15 cellular contexts compared by ENCODE assay signal in the genomic region with DNA sequence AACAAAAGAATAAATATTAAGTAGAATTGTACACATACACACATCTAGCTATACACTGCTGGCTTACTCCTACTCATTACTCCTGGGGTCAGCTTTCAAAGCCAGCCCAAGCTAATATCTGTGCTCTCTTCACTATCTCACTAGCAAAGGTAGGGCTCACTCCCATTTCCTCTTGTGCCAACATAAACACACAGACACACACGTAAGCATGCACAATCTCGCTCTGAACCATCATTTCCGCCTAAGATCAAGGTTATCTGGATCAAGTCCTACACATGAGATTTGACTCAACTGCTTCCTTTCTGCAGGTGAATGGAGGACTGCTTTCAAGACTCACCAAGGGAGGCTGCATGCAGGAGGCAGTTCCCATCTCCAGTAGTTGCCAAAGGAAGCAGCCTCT. TPM values are rescaled to one million over a fixed set of nuclear protein-coding genes. Genes with fewer than 3 reads are reported as not detected.
"Had no signal": no experiment of that assay in that cellular context is flagged by ENCODE, and none has a peak within 500 bp of the region (broad histone marks: within the 10 kb centered on the region; RNA-seq: fewer than 3 reads in every experiment).

No MANE protein-coding gene starts in this region.

- ATAC-seq: foreskin keratinocyte; lower lobe of right lung; stimulated activated memory B cell treated with anti-CD40 and anti-IgM and Interleukin-4, amounts not matched to agents 10 μg/mL and 1 μg/mL and 100 μg/mL, for 72 hours had no signal

- H3K4me1 Mint-ChIP-seq: mesothelial cell of epicardium; stimulated activated memory B cell treated with anti-CD40 and anti-IgM and Interleukin-4, amounts not matched to agents 10 μg/mL and 1 μg/mL and 100 μg/mL, for 72 hours had no signal

- H3K4me3 Mint-ChIP-seq: activated B cell treated with CpG ODN at 0.5 μM for 24 hours; activated naive CD4-positive, alpha-beta T cell treated with anti-CD3 and anti-CD28 coated beads, Interleukin-2, amount 50 U/mL, for 24 hours; mesothelial cell of epicardium; stimulated activated memory B cell treated with anti-CD40 and anti-IgM and Interleukin-4, amounts not matched to agents 10 μg/mL and 1 μg/mL and 100 μg/mL, for 72 hours had no signal

- H3K4me3 ChIP-seq: coronary artery, lower lobe of right lung, ovary, SJCRH30, transverse colon, vagina had no signal

- H3K27ac ChIP-seq: coronary artery, foreskin keratinocyte, lower lobe of right lung, ovary, SJCRH30, transverse colon had no signal

- H3K27me3 Mint-ChIP-seq: activated B cell treated with CpG ODN at 0.5 μM for 24 hours; activated naive CD4-positive, alpha-beta T cell treated with anti-CD3 and anti-CD28 coated beads, Interleukin-2, amount 50 U/mL, for 24 hours; stimulated activated memory B cell treated with anti-CD40 and anti-IgM and Interleukin-4, amounts not matched to agents 10 μg/mL and 1 μg/mL and 100 μg/mL, for 72 hours had no signal

- H3K27ac Mint-ChIP-seq: activated B cell treated with CpG ODN at 0.5 μM for 24 hours; activated naive CD4-positive, alpha-beta T cell treated with anti-CD3 and anti-CD28 coated beads, Interleukin-2, amount 50 U/mL, for 24 hours; mesothelial cell of epicardium; stimulated activated memory B cell treated with anti-CD40 and anti-IgM and Interleukin-4, amounts not matched to agents 10 μg/mL and 1 μg/mL and 100 μg/mL, for 72 hours had no signal

- H3K9me3 Mint-ChIP-seq: activated B cell treated with CpG ODN at 0.5 μM for 24 hours; activated naive CD4-positive, alpha-beta T cell treated with anti-CD3 and anti-CD28 coated beads, Interleukin-2, amount 50 U/mL, for 24 hours; mesothelial cell of epicardium; stimulated activated memory B cell treated with anti-CD40 and anti-IgM and Interleukin-4, amounts not matched to agents 10 μg/mL and 1 μg/mL and 100 μg/mL, for 72 hours had no signal

- DNase-seq: activated B cell treated with CpG ODN at 0.5 μM for 24 hours; activated CD4-positive, alpha-beta T cell treated with anti-CD3 and anti-CD28 coated beads, Interleukin-2, amount 50 U/mL, for 4 hours; activated T-cell treated with anti-CD3 and anti-CD28 coated beads, Interleukin-2, amount 50 U/mL, for 48 hours; caudate nucleus; effector CD4-positive, alpha-beta T cell; foreskin keratinocyte; lower lobe of right lung; ovary; SJCRH30; transverse colon had no signal

- H3K27me3 ChIP-seq: foreskin keratinocyte, ovary, SJCRH30, transverse colon, vagina had no signal

- H3K36me3 ChIP-seq: ovary had no signal

RNA-seq across cellular contexts. Expression of a gene that starts 28.8 kb away (rescaled TPM):
- total RNA-seq: activated B cell treated with CpG ODN at 0.5 μM for 24 hours had no signal
